9 cellular contexts compared by ENCODE assay signal in genomic region chr10:93352638-93353383, GRCh38.
DNase-seq lines count a peak whose midpoint lies in the region; ATAC-seq and TF ChIP-seq lines count a peak whose summit lies in the region.
"Had no signal": no experiment of that assay in that cellular context is flagged by ENCODE, and none has a peak within 500 bp of the region (broad histone marks: within the 10 kb centered on the region; RNA-seq: fewer than 3 reads in every experiment).

No MANE protein-coding gene starts in this region.

- POLR2A ChIA-PET in WTC11 (lab: Charles Lee): no interaction called here

- peaks cover 15% of the 10 kb centered on the region for H3K4me1 Mint-ChIP-seq in WTC11

- H3K36me3 Mint-ChIP-seq in WTC11: no peaks in the 10 kb centered on the region

- H3K4me1 ChIP-seq in upper lobe of left lung: no peaks in the 10 kb centered on the region

- peaks cover 14 to 86% (median 61%) of the 10 kb centered on the region in 4 donors for H3K36me3 ChIP-seq in upper lobe of left lung

- H3K4me3 Mint-ChIP-seq in WTC11: no peak overlapping the region

- H3K27ac ChIP-seq in upper lobe of left lung: no peak overlapping the region
- H3K27ac ChIP-seq: BLaER1 treated with 17β-estradiol and CSF1 and Interleukin-3, amounts not matched to agents 10 nM and 100 nM had no signal

- TF ChIP-seq EP300 in upper lobe of left lung (IDR thresholded peaks at IDR 0.05): no peak

- no peaks in the 10 kb centered on the region; the same call in 1 of the 2 replicates for H3K27me3 Mint-ChIP-seq in WTC11 (ENCODE audit: low read depth)

- ATAC-seq in WTC11: peak; percentile 70
- peak in 1 of 2 donors; percentile 57 for ATAC-seq in upper lobe of left lung (ENCODE audit: low FRiP score in 2 of 2)
- ATAC-seq in GM21447 (IDR thresholded peaks at IDR 0.05; ENCODE audit: unreplicated experiment): no peak

- no peaks in the 10 kb centered on the region for H3K27me3 ChIP-seq in upper lobe of left lung
- H3K27me3 ChIP-seq: BLaER1 treated with 17β-estradiol and CSF1 and Interleukin-3, amounts not matched to agents 10 nM and 100 nM had no signal

- DNase-seq in DMS79 treated with DMSO at 0.1 percent for 48 hours (lab: John Stamatoyannopoulos, UW) (peak; percentile 12), DMS79 (lab: John Stamatoyannopoulos, UW) (no peak), Kasumi-1 (lab: John Stamatoyannopoulos, UW) (peak; percentile 55 to 85), WTC11 (ENCODE audit: low spot score) (no peak), iPS-NIHi7 (ENCODE audit: extremely low spot score) (peak; percentile 51), upper lobe of left lung (no peak)
- no peak for DNase-seq in activated CD4-positive, alpha-beta T cell treated with anti-CD3 and anti-CD28 coated beads for 1 hour

- TF ChIP-seq CTCF in WTC11 (IDR thresholded peaks at IDR 0.05) (peak; percentile 54), upper lobe of left lung (IDR thresholded peaks at IDR 0.05) (peak; percentile 34 to 63 (median 51))

- H3K27ac Mint-ChIP-seq in WTC11: no peak overlapping the region

- WGBS in upper lobe of left lung, 2 donors: 60 to 61% methylated on average over 6 of the region's 6 CpGs

- TF ChIP-seq POLR2A in upper lobe of left lung (IDR thresholded peaks at IDR 0.05): no peak

- no peak overlapping the region for H3K4me3 ChIP-seq in upper lobe of left lung
- H3K4me3 ChIP-seq: BLaER1 treated with 17β-estradiol and CSF1 and Interleukin-3, amounts not matched to agents 10 nM and 100 nM had no signal

- CTCF ChIA-PET in WTC11 (lab: Charles Lee): interaction anchor here (0.5 to 3.0 kb wide), 36 partner anchors 13 to 1015 kb away, joined by 3 to 47 read pairs (median 4); partner anchors contain the start of genes CYP26A1, CYP26C1 and MYOF

- H3K9me3 ChIP-seq in upper lobe of left lung: no peaks in the 10 kb centered on the region
- H3K9me3 ChIP-seq: BLaER1 treated with 17β-estradiol and CSF1 and Interleukin-3, amounts not matched to agents 10 nM and 100 nM had no signal

- no peaks in the 10 kb centered on the region for H3K9me3 Mint-ChIP-seq in WTC11

TF ChIP-seq in WTC11, 78 proteins besides CTCF, POLR2A, EP300 and RAD21 (continues in another document):
- no peak for TF ChIP-seq AFF4 (CRISPR knock-in tag; IDR thresholded peaks at IDR 0.05; ENCODE audit: borderline replicate concordance)
- TF ChIP-seq ZBTB21 (CRISPR knock-in tag; IDR thresholded peaks at IDR 0.05; ENCODE audit: borderline replicate concordance): no peak
- TF ChIP-seq E2F5 (CRISPR knock-in tag; IDR thresholded peaks at IDR 0.05): no peak
- TF ChIP-seq CREB1 (CRISPR knock-in tag; IDR thresholded peaks at IDR 0.05): no peak
- no peak for TF ChIP-seq GABPB1 (CRISPR knock-in tag; IDR thresholded peaks at IDR 0.05)
- TF ChIP-seq KAT7 (CRISPR knock-in tag; IDR thresholded peaks at IDR 0.05; ENCODE audit: borderline replicate concordance): no peak
- TF ChIP-seq CBFB (CRISPR knock-in tag; IDR thresholded peaks at IDR 0.05; ENCODE audit: low read depth): no peak
- TF ChIP-seq NR1H2 (CRISPR knock-in tag; IDR thresholded peaks at IDR 0.05): no peak
- no peak for TF ChIP-seq SP1 (CRISPR knock-in tag; conservative IDR thresholded peaks at IDR 0.05)
- no peak for TF ChIP-seq PREB (CRISPR knock-in tag; IDR thresholded peaks at IDR 0.05; ENCODE audit: borderline replicate concordance)
- TF ChIP-seq ZNF396 (CRISPR knock-in tag; IDR thresholded peaks at IDR 0.05; ENCODE audit: borderline replicate concordance): no peak
- no peak for TF ChIP-seq ARID4B (CRISPR knock-in tag; IDR thresholded peaks at IDR 0.05; ENCODE audit: borderline replicate concordance)
- TF ChIP-seq USF2 (CRISPR knock-in tag; IDR thresholded peaks at IDR 0.05): no peak
- TF ChIP-seq JAZF1 (CRISPR knock-in tag; IDR thresholded peaks at IDR 0.05): no peak
- no peak for TF ChIP-seq CREM (CRISPR knock-in tag; IDR thresholded peaks at IDR 0.05)

Comparison
In these comparisons a context has a peak if more than half of its experiments do, and no peak if none do; other contexts are left out.
1. DNase-seq: peak in DMS79 treated with DMSO at 0.1 percent for 48 hours (single experiment), Kasumi-1 (2 of 2) and iPS-NIHi7 (single experiment); none in DMS79 (single experiment), WTC11 (single experiment), upper lobe of left lung (0 of 2) and activated CD4-positive, alpha-beta T cell treated with anti-CD3 and anti-CD28 coated beads for 1 hour (single experiment).